In genomic region chr7:24576171-24577052, GRCh38 we compare ENCODE assay signal across 8 cellular contexts. TPM values are rescaled to one million over a fixed set of nuclear protein-coding genes. Genes with fewer than 3 reads are reported as not detected.
DNase-seq lines count a peak whose midpoint lies in the region; ATAC-seq and TF ChIP-seq lines count a peak whose summit lies in the region.

No MANE protein-coding gene starts in this region.

- POLR2A ChIA-PET in HEK293T (lab: Yijun Ruan, JAX): no interaction called here

- H3K4me3 ChIP-seq in heart right ventricle (no peak overlapping the region), fibroblast of the aortic adventitia (ENCODE audit: low read depth, low read length) (no peak overlapping the region), psoas muscle (peak overlapping the region; percentile 89)

- 22 to 27% methylated on average over 2 of the region's 2 CpGs for WGBS in heart right ventricle, 2 donors
- 33 to 54% (median 54%) methylated on average over 2 of the region's 2 CpGs for WGBS in psoas muscle, 3 donors

- ATAC-seq in heart right ventricle (no peak), Right ventricle myocardium superior (ENCODE audit: poor library complexity) (no peak), psoas muscle (no peak), HG02763 (IDR thresholded peaks at IDR 0.05; ENCODE audit: unreplicated experiment) (no peak)

- H3K36me3 ChIP-seq in heart right ventricle (no peaks in the 10 kb centered on the region), psoas muscle (ENCODE audit: insufficient read depth in 1 of 2, low read depth in 1 of 2) (no peaks in the 10 kb centered on the region)

- CTCF ChIA-PET in HEK293T (lab: Yijun Ruan, JAX): interaction anchor here (0.8 kb wide), 1 partner anchor 24 kb away, joined by 3 read pairs; no protein-coding TSS in a partner anchor

- peaks cover 0 to 18% (median 4%) of the 10 kb centered on the region in 9 donors for H3K4me1 ChIP-seq in heart right ventricle
- H3K4me1 ChIP-seq in psoas muscle: peaks cover 29% of the 10 kb centered on the region

- TF ChIP-seq CTCF in heart right ventricle (IDR thresholded peaks at IDR 0.05): peak; percentile 11 to 64 (median 45)
- peak; percentile 75 for TF ChIP-seq CTCF in fibroblast of the aortic adventitia (IDR thresholded peaks at IDR 0.05; ENCODE audit: insufficient read depth, low read length)
- peak; percentile 56 for TF ChIP-seq CTCF in psoas muscle (IDR thresholded peaks at IDR 0.05)

- H3K9me3 ChIP-seq in heart right ventricle (no peaks in the 10 kb centered on the region), psoas muscle (no peaks in the 10 kb centered on the region)

- intact Hi-C loops in heart right ventricle (cut with DNase I): no loop called here
- intact Hi-C loops in Right ventricle myocardium superior (cut with DNase I): no loop called here
- intact Hi-C loops in psoas muscle (cut with DNase I): loop anchor here (5.0 kb wide), 1 partner anchor 91 kb away; no protein-coding TSS in a partner anchor

- H3K27ac ChIP-seq in heart right ventricle: no peak overlapping the region
- no peak overlapping the region for H3K27ac ChIP-seq in psoas muscle

- DNase-seq in heart right ventricle: no peak
- DNase-seq in Right ventricle myocardium superior: no peak
- DNase-seq in HEK293T (ENCODE audit: extremely low spot score): peak; percentile 52
- DNase-seq in NCI-H1105 treated with DMSO at 0.1 percent for 48 hours (lab: John Stamatoyannopoulos, UW): peak; percentile 68
- peak; percentile 10 to 78 for DNase-seq in SW 1271 (lab: John Stamatoyannopoulos, UW)
- peak; percentile 85 for DNase-seq in fibroblast of the aortic adventitia (ENCODE audit: low read depth)
- no peak for DNase-seq in psoas muscle

- H3K27me3 ChIP-seq in heart right ventricle (peaks cover 0 to 38% (median 11%) of the 10 kb centered on the region in 7 donors), psoas muscle (ENCODE audit: insufficient read depth in 3 of 3, low read length in 2 of 3) (no peaks in the 10 kb centered on the region)

TF ChIP-seq in HEK293T, 16 proteins besides CTCF, POLR2A, EP300 and RAD21:
- no peak for TF ChIP-seq ELF4 (IDR thresholded peaks at IDR 0.05)
- no peak for TF ChIP-seq HDGF (IDR thresholded peaks at IDR 0.05; ENCODE audit: borderline replicate concordance)
- TF ChIP-seq SUZ12 (IDR thresholded peaks at IDR 0.05): no peak
- TF ChIP-seq FOXA1 (IDR thresholded peaks at IDR 0.05): no peak
- no peak for TF ChIP-seq ARNT (IDR thresholded peaks at IDR 0.05)
- no peak for TF ChIP-seq LEF1 (IDR thresholded peaks at IDR 0.05; ENCODE audit: borderline replicate concordance)

RNA-seq across cellular contexts. Expression of gene PALS2, which starts 3.2 kb away (rescaled TPM):
- total RNA-seq in heart right ventricle (10 to 100 TPM in 1 of 10 donors, 1 to 10 TPM in 9; 3.9 to 11.3 (median 6.5) TPM), Right ventricle myocardium superior (9.1 TPM), fibroblast of the aortic adventitia (ENCODE audit: low replicate concordance) (48.0 and 131 TPM in 2 replicates), psoas muscle (10 to 100 TPM; 21.5 to 67.4 (median 33.9) TPM)
- polyA plus RNA-seq in heart right ventricle (1 to 10 TPM; 1.2 TPM), psoas muscle (10 to 100 TPM in 1 of 3 donors, 1 to 10 TPM in 2; 6.4 to 10.9 (median 7.5) TPM)

Comparison
In these comparisons a context has a peak if more than half of its experiments do, and no peak if none do; other contexts are left out.
1. DNase-seq: peak in HEK293T (single experiment), NCI-H1105 treated with DMSO at 0.1 percent for 48 hours (single experiment), SW 1271 (2 of 2) and fibroblast of the aortic adventitia (single experiment); none in heart right ventricle (0 of 2), Right ventricle myocardium superior (single experiment) and psoas muscle (0 of 2).
2. intact Hi-C loops: an anchor here in psoas muscle (5.0 kb wide); none called in heart right ventricle and Right ventricle myocardium superior.
3. Peak in every context shown above with its lines, with median percentiles within 50 percentile points of each other: CTCF ChIP-seq.